ENCODE assay signal across 8 cellular contexts in the genomic region with DNA sequence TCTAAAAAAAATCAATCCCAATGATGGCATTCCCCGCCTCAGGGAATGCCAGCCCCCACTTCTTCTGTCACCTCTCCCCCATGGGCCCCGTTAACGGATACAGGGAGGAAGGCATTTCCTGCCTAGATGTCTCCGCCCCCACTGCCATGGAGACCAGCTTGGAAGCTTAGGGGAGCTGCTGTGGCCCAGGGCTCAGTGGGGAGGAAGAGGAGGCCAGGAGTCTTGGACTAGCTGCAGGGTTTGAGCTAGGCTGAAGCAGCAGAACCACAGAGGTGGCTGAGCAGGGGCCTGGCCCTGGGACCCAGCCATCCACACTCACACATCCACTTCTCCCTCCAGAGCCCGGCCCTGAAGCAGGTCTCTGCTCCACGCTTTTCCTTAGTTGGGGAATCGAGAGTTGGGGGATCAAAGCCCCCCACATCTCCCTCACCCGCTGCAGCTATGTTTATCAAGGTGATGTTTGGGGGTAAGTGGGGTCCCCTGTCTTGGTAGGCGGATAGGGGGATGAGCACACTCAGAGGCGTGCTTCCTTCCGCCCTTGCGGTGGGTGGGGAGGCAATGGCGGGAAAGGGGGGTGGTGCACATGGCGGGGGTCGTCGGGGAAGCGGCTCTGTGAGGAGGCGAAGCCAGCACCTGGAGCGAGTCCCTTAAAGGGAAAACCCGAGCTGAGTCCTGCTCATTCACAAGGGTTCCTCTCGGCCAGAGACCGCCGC. TPM values are rescaled to one million over a fixed set of nuclear protein-coding genes. Genes with fewer than 3 reads are reported as not detected.
DNase-seq lines count a peak whose midpoint lies in the region; ATAC-seq and TF ChIP-seq lines count a peak whose summit lies in the region.

A gene with protein sequence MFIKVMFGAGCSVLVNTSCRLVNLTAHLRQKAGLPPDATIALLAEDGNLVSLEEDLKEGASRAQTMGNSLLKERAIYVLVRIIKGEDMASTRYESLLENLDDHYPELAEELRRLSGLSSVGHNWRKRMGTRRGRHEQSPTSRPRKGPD (plus strand): TSS at position 125 of the 713 bp plus-strand sequence. CDS start 317 bp downstream, at position 442.

- no peak for DNase-seq in left cardiac atrium
- no peak for DNase-seq in right atrium auricular region (ENCODE audit: low spot score)
- peak; percentile 34 for DNase-seq in activated CD8-positive, alpha-beta T cell treated with anti-CD3 and anti-CD28 coated beads for 36 hours
- DNase-seq in iPS-NIHi7 (ENCODE audit: extremely low spot score): peak; percentile 65
- DNase-seq in vagina (ENCODE audit: extremely low spot score in 2 of 2): no peak
- no peak for DNase-seq in NCI-H1436 treated with DMSO at 0.1 percent for 48 hours (lab: John Stamatoyannopoulos, UW)
- DNase-seq in left colon: no peak

- H3K4me3 Mint-ChIP-seq in activated CD8-positive, alpha-beta T cell treated with anti-CD3 and anti-CD28 coated beads for 36 hours: peak within 1 kb of the TSS; percentile 68

- CTCF ChIA-PET in activated CD8-positive, alpha-beta T cell treated with anti-CD3 and anti-CD28 coated beads for 36 hours (lab: Charles Lee): interaction anchor here (0.8 to 1.0 kb wide), 3 partner anchors 8 to 87 kb away, joined by 3 read pairs; no protein-coding TSS in a partner anchor

- H3K4me1 ChIP-seq in right atrium auricular region (peaks cover 0 to 40% of the 10 kb centered on the region in 2 donors), vagina (peaks cover 34% of the 10 kb centered on the region)

- no peak for TF ChIP-seq POLR2A in vagina (IDR thresholded peaks at IDR 0.05)

- peaks cover 35% of the 10 kb centered on the region for H3K4me1 Mint-ChIP-seq in activated CD8-positive, alpha-beta T cell treated with anti-CD3 and anti-CD28 coated beads for 36 hours (ENCODE audit: low read depth)

- peaks cover 20% of the 10 kb centered on the region for H3K36me3 Mint-ChIP-seq in activated CD8-positive, alpha-beta T cell treated with anti-CD3 and anti-CD28 coated beads for 36 hours (ENCODE audit: low read depth)

- intact Hi-C loops in left cardiac atrium (cut with DNase I) (no loop called here), vagina (cut with DNase I) (no loop called here), left colon (cut with DNase I, micrococcal nuclease) (loop anchor here in 1 of 2 donors (10.0 kb wide), 1 partner anchor 82 kb away; no protein-coding TSS in a partner anchor)
- intact Hi-C loops in activated CD8-positive, alpha-beta T cell treated with anti-CD3 and anti-CD28 coated beads for 36 hours (cut with micrococcal nuclease): no loop called here

- POLR2A ChIA-PET in activated CD8-positive, alpha-beta T cell treated with anti-CD3 and anti-CD28 coated beads for 36 hours (lab: Charles Lee): interaction anchor here (0.6 to 2.7 kb wide), 6 partner anchors 8 to 69 kb away, joined by 3 to 19 read pairs (median 4); a partner anchor contains a TSS

- peak within 1 kb of the TSS in 1 of 2 donors; percentile 7 for H3K4me3 ChIP-seq in right atrium auricular region
- H3K4me3 ChIP-seq in vagina: peak within 1 kb of the TSS; percentile 6 to 24

- H3K9me3 ChIP-seq in right atrium auricular region (no peaks in the 10 kb centered on the region), vagina (no peaks in the 10 kb centered on the region)

- H3K36me3 ChIP-seq in right atrium auricular region (peaks cover 17% of the 10 kb centered on the region), vagina (no peaks in the 10 kb centered on the region)

- no peak for TF ChIP-seq CTCF in right atrium auricular region (IDR thresholded peaks at IDR 0.05)
- TF ChIP-seq CTCF in activated CD8-positive, alpha-beta T cell treated with anti-CD3 and anti-CD28 coated beads for 36 hours (IDR thresholded peaks at IDR 0.05): no peak
- TF ChIP-seq CTCF in vagina (IDR thresholded peaks at IDR 0.05): no peak

- H3K27me3 ChIP-seq in right atrium auricular region (no peaks in the 10 kb centered on the region), vagina (no peaks in the 10 kb centered on the region)

- H3K9me3 Mint-ChIP-seq in activated CD8-positive, alpha-beta T cell treated with anti-CD3 and anti-CD28 coated beads for 36 hours: no peaks in the 10 kb centered on the region

- H3K27ac ChIP-seq in right atrium auricular region (no peak within 1 kb of the TSS), vagina (no peak within 1 kb of the TSS)

- no peaks in the 10 kb centered on the region for H3K27me3 Mint-ChIP-seq in activated CD8-positive, alpha-beta T cell treated with anti-CD3 and anti-CD28 coated beads for 36 hours

- peak within 1 kb of the TSS; percentile 82 for H3K27ac Mint-ChIP-seq in activated CD8-positive, alpha-beta T cell treated with anti-CD3 and anti-CD28 coated beads for 36 hours

- ATAC-seq in left cardiac atrium (peak; percentile 6 to 21), HG02588 (IDR thresholded peaks at IDR 0.05; ENCODE audit: unreplicated experiment) (no peak), left colon (no peak)
- no peak for ATAC-seq in activated CD8-positive, alpha-beta T cell treated with anti-CD3 and anti-CD28 coated beads for 36 hours

RNA-seq across cellular contexts. Expression of the gene that starts here (rescaled TPM):
- total RNA-seq in left cardiac atrium: not detected
- total RNA-seq in right atrium auricular region: not detected
- 1 to 10 TPM; 1.1 to 2.1 TPM for total RNA-seq in activated CD8-positive, alpha-beta T cell treated with anti-CD3 and anti-CD28 coated beads for 36 hours
- total RNA-seq in vagina: not detected
- not detected for total RNA-seq in left colon

Comparison
In these comparisons a context has a peak if more than half of its experiments do, and no peak if none do; other contexts are left out.
1. Peak in ATAC-seq in left cardiac atrium; RNA of the gene not detected or under 1 TPM.
2. DNase-seq: peak in activated CD8-positive, alpha-beta T cell treated with anti-CD3 and anti-CD28 coated beads for 36 hours (single experiment) and iPS-NIHi7 (single experiment); none in left cardiac atrium (single experiment), right atrium auricular region (single experiment), vagina (0 of 2), NCI-H1436 treated with DMSO at 0.1 percent for 48 hours (single experiment) and left colon (0 of 2).